13 cellular contexts compared by ENCODE assay signal in genomic region chr15:101676965-101677364, GRCh38. TPM values are rescaled to one million over a fixed set of nuclear protein-coding genes. Genes with fewer than 3 reads are reported as not detected.
DNase-seq lines count a peak whose midpoint lies in the region; ATAC-seq and TF ChIP-seq lines count a peak whose summit lies in the region.
"Had no signal": no experiment of that assay in that cellular context is flagged by ENCODE, and none has a peak within 500 bp of the region (broad histone marks: within the 10 kb centered on the region; RNA-seq: fewer than 3 reads in every experiment).

No MANE protein-coding gene starts in this region.

- TF ChIP-seq POLR2A in IMR-90 (IDR thresholded peaks at IDR 0.05; ENCODE audit: low read depth, low read length) = no peak

- H3K27me3 ChIP-seq in IMR-90 (ENCODE audit: control insufficient read depth, insufficient read depth, low read length) = no peaks in the 10 kb centered on the region
- H3K27me3 ChIP-seq: BE2C had no signal

- peak overlapping the region; percentile 57; the same call in 1 of the 2 replicates for H3K27ac ChIP-seq in IMR-90 (ENCODE audit: insufficient read depth, low read length)

- no peak for TF ChIP-seq RAD21 in IMR-90 (IDR thresholded peaks at IDR 0.05; ENCODE audit: low read length)

- peak overlapping the region; percentile 70 for H4K91ac ChIP-seq in IMR-90 (ENCODE audit: insufficient read depth, low read depth, low read length)

- H3K9ac ChIP-seq in IMR-90 (ENCODE audit: low read depth, low read length) = no peak overlapping the region

- H3K4me3 ChIP-seq in IMR-90 (ENCODE audit: insufficient read depth, low read depth, low read length) (no peak overlapping the region), foreskin fibroblast (ENCODE audit: low read depth in 1 of 2, low read length in 2 of 2) (no peak overlapping the region)
- H3K4me3 ChIP-seq: GM12878 had no signal

- peaks cover 20% of the 10 kb centered on the region for H3K9me1 ChIP-seq in IMR-90 (ENCODE audit: insufficient read depth, low read length)

- no peak overlapping the region for H2AFZ ChIP-seq in IMR-90 (replicated peaks; ENCODE audit: low read length, poor library complexity)

- no peaks in the 10 kb centered on the region for H3K9me3 ChIP-seq in IMR-90 (ENCODE audit: control insufficient read depth, insufficient read depth, low read length)
- H3K9me3 ChIP-seq: BE2C had no signal

- H2BK5ac ChIP-seq in IMR-90 (ENCODE audit: low read depth, low read length, poor library complexity, severe bottlenecking) = peak overlapping the region; percentile 80

- intact Hi-C loops in IMR-90 (cut with micrococcal nuclease) = loop anchor here (5.0 kb wide), 1 partner anchor 45 kb away; the partner anchor contains the start of gene TARS3

- peak overlapping the region; percentile 53; the same call in 1 of the 3 replicates for H2BK15ac ChIP-seq in IMR-90 (ENCODE audit: low read depth, low read length)

- H2BK20ac ChIP-seq in IMR-90 (ENCODE audit: low read depth, low read length) = peak overlapping the region; percentile 75

- H3K4me1 ChIP-seq in IMR-90 (ENCODE audit: control insufficient read depth, insufficient read depth, low read length) = peaks cover 13% of the 10 kb centered on the region
- H3K4me1 ChIP-seq: BE2C had no signal

- 0 out of 2 replicates have a peak overlapping the region, but pooled peaks have one; percentile 12 for H3K23ac ChIP-seq in IMR-90 (ENCODE audit: low read depth, low read length)

- peaks cover 0 to 23% of the 10 kb centered on the region in 2 experiments; a peak in 3 of 4 replicates for H3K79me1 ChIP-seq in IMR-90 (ENCODE audit: low read depth in 1 of 2, low read length in 2 of 2)

- H4K20me1 ChIP-seq in IMR-90 (ENCODE audit: insufficient read depth, low read length) = peaks cover 2% of the 10 kb centered on the region

- CTCF ChIA-PET in IMR-90 (lab: Yijun Ruan, JAX) = no interaction called here

- H3K56ac ChIP-seq in IMR-90 (ENCODE audit: extremely low read depth, insufficient read depth, low read length) = no peak overlapping the region

- dilution Hi-C loops in IMR-90 (cut with HindIII; ENCODE audit: low sequenced_read_pairs, unreplicated experiment) = no loop called here

- peak overlapping the region; percentile 72 for H2BK120ac ChIP-seq in IMR-90 (ENCODE audit: low read depth, low read length)

- H3K14ac ChIP-seq in IMR-90 (replicated peaks; ENCODE audit: low read depth, low read length) = 0 out of 2 replicates have a peak overlapping the region, but pooled peaks have one; percentile 64

- peak overlapping the region; percentile 70; the same call in 1 of the 2 replicates for H4K5ac ChIP-seq in IMR-90 (ENCODE audit: low read depth, low read length)

- peak overlapping the region; percentile 81 for H3K18ac ChIP-seq in IMR-90 (ENCODE audit: low read depth, low read length)

- no TSS peak for BruUV-seq in IMR-90 (replicated peaks; lab: Mats Ljungman, UMichigan)

- POLR2A ChIA-PET in IMR-90 (lab: Charles Lee; ENCODE audit: unreplicated experiment) = interaction anchor here (0.6 kb wide), 1 partner anchor 87 kb away, joined by 3 read pairs; no protein-coding TSS in a partner anchor

- no peak for ATAC-seq in IMR-90 (ENCODE audit: low read depth)
- ATAC-seq in HG03432 (IDR thresholded peaks at IDR 0.05; ENCODE audit: unreplicated experiment) = no peak
- ATAC-seq: effector memory CD8-positive, alpha-beta T cell; GM12878 had no signal

- in situ Hi-C loops in IMR-90 (cut with MboI; ENCODE audit: low sequenced_read_pairs) = no loop called here

- peak overlapping the region; percentile 93 for H2AK5ac ChIP-seq in IMR-90 (ENCODE audit: low read depth, low read length)

- peak overlapping the region; percentile 77 for H3K4ac ChIP-seq in IMR-90 (ENCODE audit: low read depth, low read length)

- peak overlapping the region; percentile 49 to 63; a peak in 2 of 4 replicates for H4K8ac ChIP-seq in IMR-90 (ENCODE audit: low read depth in 2 of 2, low read length in 2 of 2)

- H2AK9ac ChIP-seq in IMR-90 (replicated peaks; ENCODE audit: low read depth, low read length, poor library complexity) = no peak overlapping the region

- peaks cover 26% of the 10 kb centered on the region for H3K36me3 ChIP-seq in IMR-90 (ENCODE audit: control insufficient read depth, insufficient read depth, low read length)
- H3K36me3 ChIP-seq: BE2C had no signal

- DNase-seq in AG08395 (ENCODE audit: low spot score) = peak; percentile 12
- DNase-seq in IMR-90 = peak; percentile 51
- DNase-seq in amniotic epithelial cell (ENCODE audit: low read depth) = peak; percentile 17
- DNase-seq in foreskin fibroblast = peak; percentile 56 to 77
- no peak for DNase-seq in HUDEP-2 (lab: John Stamatoyannopoulos, UW; ENCODE audit: unreplicated experiment in 76 of 76)
- DNase-seq in activated CD4-positive, CD25-positive, alpha-beta regulatory T cell (lab: John Stamatoyannopoulos, UW) = no peak
- DNase-seq in activated naive CD4-positive, alpha-beta T cell (lab: John Stamatoyannopoulos, UW) = no peak
- DNase-seq: activated CD4-positive, alpha-beta T cell treated with anti-CD3 and anti-CD28 coated beads for 36 hours; BE2C; effector memory CD8-positive, alpha-beta T cell; MV-4-11 had no signal

- TF ChIP-seq CTCF in IMR-90 (conservative IDR thresholded peaks at IDR 0.05; ENCODE audit: low read depth, low read length) = no peak
- TF ChIP-seq CTCF in foreskin fibroblast (IDR thresholded peaks at IDR 0.05; ENCODE audit: low read depth, low read length) = no peak

- H3K4me2 ChIP-seq in IMR-90 (ENCODE audit: low read depth, low read length) = no peak overlapping the region

- WGBS in IMR-90 (ENCODE audit: extremely low coverage in 2 of 2, insufficient read length in 1 of 2), 2 experiments = no CpG with 5 or more reads among the region's 4 CpGs

TF ChIP-seq in IMR-90, 13 proteins besides CTCF, POLR2A, EP300 and RAD21:
- TF ChIP-seq CEBPB (IDR thresholded peaks at IDR 0.05; ENCODE audit: low read depth, low read length) = no peak
- no peak for TF ChIP-seq RFX5 (IDR thresholded peaks at IDR 0.05; ENCODE audit: low read depth, low read length)
- TF ChIP-seq FOS (IDR thresholded peaks at IDR 0.05; ENCODE audit: low read depth, low read length) = no peak
- no peak for TF ChIP-seq USF2 (IDR thresholded peaks at IDR 0.05; ENCODE audit: low read depth, low read length)
- TF ChIP-seq CHD1 (IDR thresholded peaks at IDR 0.05; ENCODE audit: low read depth, low read length) = no peak
- TF ChIP-seq RCOR1 (IDR thresholded peaks at IDR 0.05; ENCODE audit: insufficient replicate concordance, low read length) = no peak
- TF ChIP-seq MXI1 (IDR thresholded peaks at IDR 0.05; ENCODE audit: borderline replicate concordance, low read depth, low read length) = no peak
- TF ChIP-seq MAZ (IDR thresholded peaks at IDR 0.05; ENCODE audit: borderline replicate concordance, low read depth, low read length) = no peak
- no peak for TF ChIP-seq ELK1 (IDR thresholded peaks at IDR 0.05; ENCODE audit: borderline replicate concordance, low read depth, low read length)
- no peak for TF ChIP-seq SMC3 (IDR thresholded peaks at IDR 0.05; ENCODE audit: low read depth, low read length)
- no peak for TF ChIP-seq BHLHE40 (IDR thresholded peaks at IDR 0.05; ENCODE audit: low read depth, low read length)
- no peak for TF ChIP-seq NFE2L2 (IDR thresholded peaks at IDR 0.05; ENCODE audit: low read depth, low read length)
- TF ChIP-seq MAFK (IDR thresholded peaks at IDR 0.05; ENCODE audit: low read depth, low read length) = no peak

RNA-seq across cellular contexts. Expression of gene TM2D3, which starts 24.8 kb away (rescaled TPM):
- total RNA-seq in IMR-90 (2012; rRNA removed) = 27.4 and 30.6 TPM in 2 replicates
- 34.5 and 35.5 TPM in 2 replicates for polyA plus RNA-seq in IMR-90 (2012; rRNA removed)
- 54.5 and 74.3 TPM in 2 replicates for polyA plus RNA-seq in IMR-90 (2012; cell fraction: cytosol; rRNA removed)
- 33.7 and 52.5 TPM in 2 replicates for polyA plus RNA-seq in IMR-90 (2012; cell fraction: nucleus; rRNA removed; ENCODE audit: low replicate concordance)

RNA-seq across cellular contexts. Expression of gene TARS3, which starts 47.3 kb away (rescaled TPM):
- 9.3 and 10.0 TPM in 2 replicates for total RNA-seq in IMR-90 (2012; rRNA removed)
- 2.9 and 3.4 TPM in 2 replicates for polyA plus RNA-seq in IMR-90 (2012; rRNA removed)
- 1.6 and 2.5 TPM in 2 replicates for polyA plus RNA-seq in IMR-90 (2012; cell fraction: cytosol; rRNA removed)
- polyA plus RNA-seq in IMR-90 (2012; cell fraction: nucleus; rRNA removed; ENCODE audit: low replicate concordance) = 2.9 and 8.2 TPM in 2 replicates

Comparison
In these comparisons a context has a peak if more than half of its experiments do, and no peak if none do; other contexts are left out.
1. DNase-seq: peak in AG08395 (single experiment), IMR-90 (single experiment), amniotic epithelial cell (single experiment) and foreskin fibroblast (2 of 2); none in HUDEP-2 (0 of 76), activated CD4-positive, CD25-positive, alpha-beta regulatory T cell (0 of 4) and activated naive CD4-positive, alpha-beta T cell (0 of 4).